28 cellular contexts compared by ENCODE assay signal in the genomic region with DNA sequence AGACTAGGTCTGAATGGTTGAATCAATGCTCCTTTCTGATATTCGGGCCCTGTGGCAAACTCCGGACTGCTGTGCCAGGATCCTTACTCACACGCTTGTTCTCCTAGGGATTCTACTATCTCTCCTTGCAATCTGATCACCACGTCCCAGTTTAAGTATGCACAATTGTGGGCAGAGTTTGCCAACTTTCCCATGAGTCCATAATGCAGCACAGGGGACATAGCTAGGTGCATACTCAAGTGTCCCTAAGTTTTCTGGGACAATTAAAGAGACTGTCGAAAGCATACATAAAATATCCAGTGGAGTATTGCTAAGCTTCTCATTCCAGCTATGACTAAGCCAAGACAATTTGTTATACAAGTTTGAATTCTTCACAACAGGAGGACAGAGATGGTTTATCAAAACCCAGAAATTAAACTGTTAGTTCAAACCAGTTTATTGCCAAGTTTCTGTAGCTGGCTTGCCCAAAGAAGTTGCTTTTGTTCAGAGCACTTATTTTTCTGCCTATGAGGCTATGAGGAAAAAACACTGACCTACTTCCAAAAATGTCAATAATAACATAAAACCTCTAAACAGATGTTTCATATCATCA.
DNase-seq lines count a peak whose midpoint lies in the region; ATAC-seq and TF ChIP-seq lines count a peak whose summit lies in the region.
"Had no signal": no experiment of that assay in that cellular context is flagged by ENCODE, and none has a peak within 500 bp of the region (broad histone marks: within the 10 kb centered on the region; RNA-seq: fewer than 3 reads in every experiment).

No MANE protein-coding gene starts in this region.

- TF ChIP-seq POLR2A in erythroblast (IDR thresholded peaks at IDR 0.05; ENCODE audit: low read length) = no peak

- intact Hi-C loops in psoas muscle (cut with DNase I) = no loop called here

- H3K9me3 ChIP-seq in adipocyte (ENCODE audit: control insufficient read depth, low read length) (no peaks in the 10 kb centered on the region), psoas muscle (no peaks in the 10 kb centered on the region)
- H3K9me3 ChIP-seq: left ventricle myocardium inferior, upper lobe of right lung had no signal

- 23 to 49% (median 39%) methylated on average over 5 of the region's 5 CpGs for WGBS in psoas muscle, 3 donors

- TF ChIP-seq CTCF in fibroblast of the aortic adventitia (IDR thresholded peaks at IDR 0.05; ENCODE audit: insufficient read depth, low read length) = no peak
- TF ChIP-seq CTCF in psoas muscle (IDR thresholded peaks at IDR 0.05) = no peak

- H3K9ac ChIP-seq in adipocyte (ENCODE audit: low read length) = no peak overlapping the region

- peaks cover 19% of the 10 kb centered on the region for H3K4me1 ChIP-seq in adipocyte (ENCODE audit: control insufficient read depth, insufficient read depth, low read length)
- H3K4me1 ChIP-seq in psoas muscle = peaks cover 13% of the 10 kb centered on the region

- H3K27ac ChIP-seq in psoas muscle = no peak overlapping the region
- H3K27ac ChIP-seq: dorsolateral prefrontal cortex, left ventricle myocardium inferior, skin epidermis, upper lobe of right lung had no signal

- H3K36me3 ChIP-seq in adipocyte (ENCODE audit: control insufficient read depth, insufficient read depth, low read length, severe bottlenecking) = no peaks in the 10 kb centered on the region
- no peaks in the 10 kb centered on the region for H3K36me3 ChIP-seq in psoas muscle (ENCODE audit: insufficient read depth in 1 of 2, low read depth in 1 of 2)
- H3K36me3 ChIP-seq: left ventricle myocardium inferior, upper lobe of right lung had no signal

- H3K4me3 ChIP-seq in adipocyte (ENCODE audit: low read length) (no peak overlapping the region), fibroblast of the aortic adventitia (ENCODE audit: low read depth, low read length) (no peak overlapping the region), psoas muscle (no peak overlapping the region)
- H3K4me3 ChIP-seq: dorsolateral prefrontal cortex, GM23338, left ventricle myocardium inferior, skin epidermis, upper lobe of right lung had no signal

- H3K9me3 Mint-ChIP-seq in activated naive CD4-positive, alpha-beta T cell treated with anti-CD3 and anti-CD28 coated beads, Interleukin-2, amount 50 U/mL, for 72 hours = no peaks in the 10 kb centered on the region
- H3K9me3 Mint-ChIP-seq: activated naive CD8-positive, alpha-beta T cell treated with anti-CD3 and anti-CD28 coated beads, Interleukin-2, amount 50 U/mL, for 24 hours; activated T-cell treated with anti-CD3 and anti-CD28 coated beads, Interleukin-2, amount 50 U/mL, for 24 hours; brain; GM23338 had no signal

- H3K27ac Mint-ChIP-seq in activated naive CD4-positive, alpha-beta T cell treated with anti-CD3 and anti-CD28 coated beads, Interleukin-2, amount 50 U/mL, for 72 hours = no peak overlapping the region
- H3K27ac Mint-ChIP-seq: activated naive CD8-positive, alpha-beta T cell treated with anti-CD3 and anti-CD28 coated beads, Interleukin-2, amount 50 U/mL, for 24 hours; activated T-cell treated with anti-CD3 and anti-CD28 coated beads, Interleukin-2, amount 50 U/mL, for 24 hours; brain; GM23338 had no signal

- peaks cover 0 to 6% of the 10 kb centered on the region in 2 donors for H3K36me3 Mint-ChIP-seq in activated naive CD4-positive, alpha-beta T cell treated with anti-CD3 and anti-CD28 coated beads, Interleukin-2, amount 50 U/mL, for 72 hours

- peak; percentile 22 for DNase-seq in H4 (ENCODE audit: low spot score)
- DNase-seq in adipocyte (ENCODE audit: low read depth) = peak; percentile 46
- peak; percentile 69 for DNase-seq in fibroblast of the aortic adventitia (ENCODE audit: low read depth)
- no peak for DNase-seq in psoas muscle
- no peak for DNase-seq in erythroblast (lab: John Stamatoyannopoulos, UW)
- DNase-seq in activated CD4-positive, alpha-beta T cell treated with anti-CD3 and anti-CD28 coated beads for 1 hour = no peak
- no peak for DNase-seq in NCI-H1417 treated with DMSO at 0.1 percent for 48 hours (lab: John Stamatoyannopoulos, UW)
- DNase-seq in activated naive CD4-positive, alpha-beta T cell treated with anti-CD3 and anti-CD28 coated beads, Interleukin-2, amount 50 U/mL, for 72 hours (ENCODE audit: low spot score in 2 of 2) = no peak
- DNase-seq: activated CD4-positive, alpha-beta T cell treated with anti-CD3 and anti-CD28 coated beads, Interleukin-2, amount 50 U/mL, for 1 hour; activated gamma-delta T cell treated with Interleukin-2 at 50 U/mL for 16 hours; activated naive CD8-positive, alpha-beta T cell treated with anti-CD3 and anti-CD28 coated beads, Interleukin-2, amount 50 U/mL, for 24 hours; activated T-cell treated with anti-CD3 and anti-CD28 coated beads, Interleukin-2, amount 50 U/mL, for 24 hours; C1 segment of cervical spinal cord; COR-L47; DMS79; dorsolateral prefrontal cortex; GF-D8; glutamatergic neuron; left ventricle myocardium inferior; NCI-H1048; NCI-H1694; NCI-H446; NCI-H774; stimulated activated naive CD4-positive, alpha-beta T cell; upper lobe of right lung had no signal

- no peaks in the 10 kb centered on the region for H3K27me3 ChIP-seq in adipocyte (replicated peaks; ENCODE audit: control insufficient read depth, insufficient read depth, low read length)
- H3K27me3 ChIP-seq in psoas muscle (ENCODE audit: insufficient read depth in 3 of 3, low read length in 2 of 3) = no peaks in the 10 kb centered on the region
- H3K27me3 ChIP-seq: dorsolateral prefrontal cortex, upper lobe of right lung had no signal

- peak; percentile 51 to 87 (median 84) for ATAC-seq in psoas muscle
- no peak for ATAC-seq in activated naive CD4-positive, alpha-beta T cell treated with anti-CD3 and anti-CD28 coated beads, Interleukin-2, amount 50 U/mL, for 72 hours
- ATAC-seq: activated naive CD8-positive, alpha-beta T cell treated with anti-CD3 and anti-CD28 coated beads, Interleukin-2, amount 50 U/mL, for 24 hours; GM23338; upper lobe of right lung had no signal

Comparison
In these comparisons a context has a peak if more than half of its experiments do, and no peak if none do; other contexts are left out.
1. DNase-seq: peak in H4 (single experiment), adipocyte (single experiment) and fibroblast of the aortic adventitia (single experiment); none in psoas muscle (0 of 2), erythroblast (0 of 2), activated CD4-positive, alpha-beta T cell treated with anti-CD3 and anti-CD28 coated beads for 1 hour (single experiment), NCI-H1417 treated with DMSO at 0.1 percent for 48 hours (single experiment) and activated naive CD4-positive, alpha-beta T cell treated with anti-CD3 and anti-CD28 coated beads, Interleukin-2, amount 50 U/mL, for 72 hours (0 of 2).
2. ATAC-seq: peak in psoas muscle (4 of 4); none in activated naive CD4-positive, alpha-beta T cell treated with anti-CD3 and anti-CD28 coated beads, Interleukin-2, amount 50 U/mL, for 72 hours (0 of 2).